Comparison of ENCODE assay signal across 8 cellular contexts in genomic region chr1:235367000-235367908, GRCh38. TPM values are rescaled to one million over a fixed set of nuclear protein-coding genes. Genes with fewer than 3 reads are reported as not detected.
DNase-seq lines count a peak whose midpoint lies in the region; ATAC-seq and TF ChIP-seq lines count a peak whose summit lies in the region.

A gene with protein sequence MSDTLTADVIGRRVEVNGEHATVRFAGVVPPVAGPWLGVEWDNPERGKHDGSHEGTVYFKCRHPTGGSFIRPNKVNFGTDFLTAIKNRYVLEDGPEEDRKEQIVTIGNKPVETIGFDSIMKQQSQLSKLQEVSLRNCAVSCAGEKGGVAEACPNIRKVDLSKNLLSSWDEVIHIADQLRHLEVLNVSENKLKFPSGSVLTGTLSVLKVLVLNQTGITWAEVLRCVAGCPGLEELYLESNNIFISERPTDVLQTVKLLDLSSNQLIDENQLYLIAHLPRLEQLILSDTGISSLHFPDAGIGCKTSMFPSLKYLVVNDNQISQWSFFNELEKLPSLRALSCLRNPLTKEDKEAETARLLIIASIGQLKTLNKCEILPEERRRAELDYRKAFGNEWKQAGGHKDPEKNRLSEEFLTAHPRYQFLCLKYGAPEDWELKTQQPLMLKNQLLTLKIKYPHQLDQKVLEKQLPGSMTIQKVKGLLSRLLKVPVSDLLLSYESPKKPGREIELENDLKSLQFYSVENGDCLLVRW (plus strand): TSS chr1:235367427. CDS start chr1:235380050, 12,623 bp downstream.

- H3K4me3 ChIP-seq in prostate gland: peak within 1 kb of the TSS; percentile 40 to 60
- peak within 1 kb of the TSS; percentile 78 for H3K4me3 ChIP-seq in urinary bladder (ENCODE audit: low read depth, low read length)

- H3K27me3 ChIP-seq in prostate gland (replicated peaks; ENCODE audit: insufficient read depth): no peaks in the 10 kb centered on the region

- no peaks in the 10 kb centered on the region for H3K9me3 ChIP-seq in prostate gland

- ATAC-seq in GM18498 (IDR thresholded peaks at IDR 0.05; ENCODE audit: unreplicated experiment) (peak; percentile 100), HG02885 (IDR thresholded peaks at IDR 0.05; ENCODE audit: poor library complexity, unreplicated experiment) (peak; percentile 100), left ventricle myocardium superior (peak; percentile 100)

- peak; percentile 83 for TF ChIP-seq POLR2A in prostate gland (IDR thresholded peaks at IDR 0.05)

- H3K36me3 ChIP-seq in prostate gland (no peaks in the 10 kb centered on the region), urinary bladder (ENCODE audit: insufficient read depth) (no peaks in the 10 kb centered on the region)

- DNase-seq in NCI-H1694 treated with DMSO at 0.1 percent for 48 hours (lab: John Stamatoyannopoulos, UW) (peak; percentile 95), anterior cingulate cortex (lab: John Stamatoyannopoulos, UW) (peak; percentile 48 to 97 (median 91)), left ventricle myocardium superior (peak; percentile 98), prostate gland (ENCODE audit: low spot score) (peak; percentile 98)

- peak within 1 kb of the TSS; percentile 61 to 83 for H3K27ac ChIP-seq in prostate gland
- H3K27ac ChIP-seq in urinary bladder (ENCODE audit: low read depth): peak within 1 kb of the TSS; percentile 13

- peak in 1 of 4 experiments; percentile 30 for TF ChIP-seq CTCF in prostate gland (IDR thresholded peaks at IDR 0.05)

- under 1% methylated on average over 38 of the region's 38 CpGs for WGBS in prostate gland
- under 1% methylated on average over 38 of the region's 38 CpGs for WGBS in urinary bladder

- intact Hi-C loops in T-helper 2 cell treated with Interferon-gamma antibody and Interleukin-4, amounts not matched to agents 100 ng/mL and 5 ng/mL, for 36 hours (cut with micrococcal nuclease): loop anchor here (1.0 kb wide), 3 partner anchors 39 to 206 kb away; partner anchors contain the start of genes ARID4B, B3GALNT2, GGPS1 and RBM34
- intact Hi-C loops in left ventricle myocardium superior (cut with micrococcal nuclease) (loop anchor here (5.0 kb wide), 1 partner anchor 40 kb away; the partner anchor contains the start of genes ARID4B and GGPS1), prostate gland (cut with DNase I) (no loop called here)

- H3K4me1 ChIP-seq in prostate gland (replicated peaks) (no peaks in the 10 kb centered on the region), urinary bladder (ENCODE audit: insufficient read depth) (no peaks in the 10 kb centered on the region)

RNA-seq across cellular contexts. Expression of the gene that starts here (rescaled TPM):
- 25.1 and 28.2 TPM in 2 replicates for total RNA-seq in T-helper 2 cell treated with Interferon-gamma antibody and Interleukin-4, amounts not matched to agents 100 ng/mL and 5 ng/mL, for 36 hours
- total RNA-seq in left ventricle myocardium superior (18.7 TPM), prostate gland (10 to 100 TPM; 24.2 to 25.0 TPM), urinary bladder (28.7 TPM)
- 15.4 TPM for polyA plus RNA-seq in urinary bladder

Comparison
In these comparisons a context has a peak if more than half of its experiments do, and no peak if none do; other contexts are left out.
1. Peak in every context shown above with its lines: DNase-seq, ATAC-seq, H3K4me3 ChIP-seq and H3K27ac ChIP-seq.